27 cellular contexts compared by ENCODE assay signal in genomic region chr4:74447636-74448233, GRCh38.
DNase-seq lines count a peak whose midpoint lies in the region; ATAC-seq and TF ChIP-seq lines count a peak whose summit lies in the region.
"Had no signal": no experiment of that assay in that cellular context is flagged by ENCODE, and none has a peak within 500 bp of the region (broad histone marks: within the 10 kb centered on the region; RNA-seq: fewer than 3 reads in every experiment).

No MANE protein-coding gene starts in this region.

- TF ChIP-seq CTCF in WI38 (IDR thresholded peaks at IDR 0.05; ENCODE audit: low read depth, low read length) (no peak), epithelial cell of esophagus (IDR thresholded peaks at IDR 0.05; ENCODE audit: insufficient read depth, low read depth, low read length, missing control alignments) (no peak)

- peak; percentile 49 for DNase-seq in epithelial cell of esophagus (ENCODE audit: low read depth)
- peak; percentile 15 for DNase-seq in kidney tubule cell (ENCODE audit: low spot score)
- no peak for DNase-seq in stimulated activated CD4-positive, alpha-beta T cell treated with anti-CD3 and anti-CD28 coated beads, Interleukin-15, amount 100 ng/mL, for 24 hours
- DNase-seq in stimulated activated CD4-positive, alpha-beta T cell treated with anti-CD3 and anti-CD28 coated beads, Interleukin-1b, Interleukin-23, amount 100 ng/mL, for 48 hours: no peak
- DNase-seq: activated CD4-positive, alpha-beta memory T cell treated with anti-CD3 and anti-CD28 coated beads, Interleukin-2, amount 10 ng/mL, durations not matched to agents 7 days and 5 days; activated CD4-positive, alpha-beta T cell treated with anti-CD3 and anti-CD28 coated beads for 1 hour; activated CD8-positive, alpha-beta memory T cell treated with anti-CD3 and anti-CD28 coated beads, Interleukin-2, amount 50 U/mL, for 48 hours; activated naive CD4-positive, alpha-beta T cell treated with anti-CD3 and anti-CD28 coated beads, Interleukin-2, amount 50 U/mL, for 16 hours; amygdala; BE2C; CD8-positive, alpha-beta memory T cell; GDM1; head of caudate nucleus; left cardiac atrium; mesenchymal stem cell; MV-4-11; NCI-H1694; SK-N-SH; stimulated activated naive CD4-positive, alpha-beta T cell treated with Interleukin-2 at 50 U/mL for 16 hours had no signal

- no peaks in the 10 kb centered on the region for H3K36me3 ChIP-seq in ACC112 (ENCODE audit: insufficient read depth, low read length)
- H3K36me3 ChIP-seq: BE2C, HAP-1 had no signal

- H3K27ac ChIP-seq in ACC112 (ENCODE audit: low read depth, low read length): peak overlapping the region; percentile 8; the same call in 1 of the 2 replicates
- H3K27ac ChIP-seq: parathyroid adenoma had no signal

- no peaks in the 10 kb centered on the region for H3K27me3 ChIP-seq in ACC112 (ENCODE audit: insufficient read depth, low read length)

- ATAC-seq in GM18870 (IDR thresholded peaks at IDR 0.05; ENCODE audit: unreplicated experiment) (no peak), GM21515 (IDR thresholded peaks at IDR 0.05; ENCODE audit: unreplicated experiment) (no peak)
- ATAC-seq: activated T-helper 17 cell treated with anti-CD3 and anti-CD28 coated beads, Interleukin-2, amount 50 U/mL, for 72 hours; left cardiac atrium; sciatic nerve had no signal

- H3K4me3 ChIP-seq in ACC112 (ENCODE audit: low read depth, low read length) (peak overlapping the region; percentile 31), WI38 (ENCODE audit: low read depth, low read length) (peak overlapping the region; percentile 9; the same call in 1 of the 2 replicates), epithelial cell of esophagus (ENCODE audit: low read length) (peak overlapping the region; percentile 88)
- H3K4me3 ChIP-seq: HAP-1 had no signal

- peaks cover 57% of the 10 kb centered on the region for H3K4me1 ChIP-seq in ACC112 (ENCODE audit: control insufficient read depth, insufficient read depth, low read length, unreplicated experiment)
- H3K4me1 ChIP-seq: BE2C, parathyroid adenoma had no signal

- H3K79me2 ChIP-seq in ACC112 (ENCODE audit: control insufficient read depth, insufficient read depth, low read length, unreplicated experiment): no peaks in the 10 kb centered on the region
- H3K79me2 ChIP-seq: parathyroid adenoma had no signal

- no peak overlapping the region for H2AFZ ChIP-seq in ACC112 (ENCODE audit: low read length, unreplicated experiment)
- H2AFZ ChIP-seq: parathyroid adenoma had no signal

Comparison
In these comparisons a context has a peak if more than half of its experiments do, and no peak if none do; other contexts are left out.
1. H3K4me3 ChIP-seq: peak in every context shown above with its lines; median percentile 88 in epithelial cell of esophagus; 31 in ACC112; 9 in WI38.
2. DNase-seq: peak in epithelial cell of esophagus (single experiment) and kidney tubule cell (single experiment); none in stimulated activated CD4-positive, alpha-beta T cell treated with anti-CD3 and anti-CD28 coated beads, Interleukin-15, amount 100 ng/mL, for 24 hours (single experiment) and stimulated activated CD4-positive, alpha-beta T cell treated with anti-CD3 and anti-CD28 coated beads, Interleukin-1b, Interleukin-23, amount 100 ng/mL, for 48 hours (single experiment).